ENCODE assay signal across 29 cellular contexts in the genomic region with DNA sequence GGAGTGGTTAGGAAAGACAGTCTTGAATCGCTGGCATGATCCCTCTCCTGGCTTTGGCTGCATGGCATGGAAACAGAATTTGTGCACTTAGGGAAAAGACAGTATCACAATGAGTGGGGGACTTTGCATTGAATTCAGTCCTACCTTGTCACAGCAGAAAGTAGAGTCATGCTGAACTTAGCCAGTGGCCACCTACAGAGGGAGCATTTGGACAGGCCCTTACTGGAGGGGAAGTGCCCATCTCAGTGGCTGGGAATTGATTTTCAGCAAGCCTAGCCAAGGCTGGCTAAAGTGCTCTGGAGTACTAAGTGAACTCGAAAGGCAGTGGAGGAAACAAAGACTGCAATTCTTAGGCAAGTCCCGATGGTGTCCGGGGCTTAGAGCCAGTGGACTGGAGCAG.
"Had no signal": no experiment of that assay in that cellular context is flagged by ENCODE, and none has a peak within 500 bp of the region (broad histone marks: within the 10 kb centered on the region; RNA-seq: fewer than 3 reads in every experiment).

No MANE protein-coding gene starts in this region.

- H3K4me3 Mint-ChIP-seq: activated CD4-positive, alpha-beta T cell treated with anti-CD3 and anti-CD28 coated beads, Interleukin-2, amount 10 ng/mL, durations not matched to agents 24 days and 14 days; activated CD8-positive, alpha-beta T cell treated with anti-CD3 and anti-CD28 coated beads, Interleukin-2, amount 10 ng/mL, durations not matched to agents 7 days and 5 days; activated naive CD4-positive, alpha-beta T cell treated with anti-CD3 and anti-CD28 coated beads for 36 hours; activated T-cell treated with anti-CD3 and anti-CD28 coated beads, Interleukin-2, amount 50 U/mL, for 4 hours; activated T-helper 1 cell treated with anti-CD3 and anti-CD28 coated beads, Interleukin-12 subunit alpha, Interleukin-12 subunit beta, Interleukin-2, Interleukin-4 antibody, amounts not matched to agents 30 ng/mL and 10 ng/mL and 1 ng/mL, durations not matched to agents 14 hours and 24 hours and 36 hours had no signal

- H3K36me3 Mint-ChIP-seq: activated naive CD4-positive, alpha-beta T cell treated with anti-CD3 and anti-CD28 coated beads, Interleukin-2, amount 50 U/mL, for 72 hours had no signal

- H3K36me3 ChIP-seq: adrenal gland, breast epithelium, MG63 had no signal

- H3K4me1 ChIP-seq: adrenal gland, body of pancreas, breast epithelium had no signal

- H3K27ac Mint-ChIP-seq: activated CD4-positive, alpha-beta T cell treated with anti-CD3 and anti-CD28 coated beads, Interleukin-2, amount 10 ng/mL, durations not matched to agents 24 days and 14 days; activated CD8-positive, alpha-beta T cell treated with anti-CD3 and anti-CD28 coated beads, Interleukin-2, amount 10 ng/mL, durations not matched to agents 7 days and 5 days; activated naive CD4-positive, alpha-beta T cell treated with anti-CD3 and anti-CD28 coated beads for 36 hours; activated naive CD4-positive, alpha-beta T cell treated with anti-CD3 and anti-CD28 coated beads, Interleukin-2, amount 50 U/mL, for 72 hours; activated T-helper 1 cell treated with anti-CD3 and anti-CD28 coated beads, Interleukin-12 subunit alpha, Interleukin-12 subunit beta, Interleukin-2, Interleukin-4 antibody, amounts not matched to agents 30 ng/mL and 10 ng/mL and 1 ng/mL, durations not matched to agents 14 hours and 24 hours and 36 hours had no signal

- H3K9me3 Mint-ChIP-seq: activated T-cell treated with anti-CD3 and anti-CD28 coated beads, Interleukin-2, amount 50 U/mL, for 4 hours had no signal

- H3K27me3 ChIP-seq: adrenal gland, body of pancreas, breast epithelium, MG63 had no signal

- H3K27ac ChIP-seq: adrenal gland, body of pancreas, breast epithelium had no signal

- H3K9me3 ChIP-seq: adrenal gland, body of pancreas, breast epithelium, MG63 had no signal

- DNase-seq: activated CD4-positive, alpha-beta T cell treated with anti-CD3 and anti-CD28 coated beads, Interleukin-2, amount 10 ng/mL, durations not matched to agents 24 days and 14 days; activated CD4-positive, alpha-beta T cell treated with anti-CD3 and anti-CD28 coated beads, Interleukin-2, amount 50 U/mL, for 4 hours; activated CD8-positive, alpha-beta T cell treated with anti-CD3 and anti-CD28 coated beads, Interleukin-2, amount 10 ng/mL, durations not matched to agents 7 days and 5 days; activated gamma-delta T cell treated with Interleukin-2 at 50 U/mL for 16 hours; activated naive CD4-positive, alpha-beta T cell treated with anti-CD3 and anti-CD28 coated beads for 36 hours; activated T-cell treated with anti-CD3 and anti-CD28 coated beads, Interleukin-2, amount 50 U/mL, for 4 hours; adrenal gland; body of pancreas; caudate nucleus; cerebellar nuclear complex; Karpas-422; MG63; NCI-H1048; NCI-H1105 treated with DMSO at 0.1 percent for 48 hours; NCI-H1436; NCI-H1694; NCI-H1930; NCI-H2081 treated with DMSO at 0.1 percent for 48 hours; NCI-H226; NCI-H446 treated with DMSO at 0.1 percent for 48 hours; NCI-H524 treated with DMSO at 0.1 percent for 48 hours; OCI-M1; SHP77 treated with DMSO at 0.1 percent for 48 hours; T1000 had no signal

- H3K4me3 ChIP-seq: adrenal gland, body of pancreas, breast epithelium, MG63 had no signal

- FAIRE-seq: astrocyte had no signal

- H3K27me3 Mint-ChIP-seq: activated CD4-positive, alpha-beta T cell treated with anti-CD3 and anti-CD28 coated beads, Interleukin-2, amount 10 ng/mL, durations not matched to agents 24 days and 14 days had no signal

- H3K4me1 Mint-ChIP-seq: activated CD4-positive, alpha-beta T cell treated with anti-CD3 and anti-CD28 coated beads, Interleukin-2, amount 10 ng/mL, durations not matched to agents 24 days and 14 days had no signal

- ATAC-seq: activated CD8-positive, alpha-beta T cell treated with anti-CD3 and anti-CD28 coated beads, Interleukin-2, amount 10 ng/mL, durations not matched to agents 7 days and 5 days; activated naive CD4-positive, alpha-beta T cell treated with anti-CD3 and anti-CD28 coated beads, Interleukin-2, amount 50 U/mL, for 72 hours; activated T-cell treated with anti-CD3 and anti-CD28 coated beads, Interleukin-2, amount 50 U/mL, for 4 hours; body of pancreas; Panc1 had no signal
